Comparison of ENCODE assay signal across 6 cellular contexts in the genomic region with DNA sequence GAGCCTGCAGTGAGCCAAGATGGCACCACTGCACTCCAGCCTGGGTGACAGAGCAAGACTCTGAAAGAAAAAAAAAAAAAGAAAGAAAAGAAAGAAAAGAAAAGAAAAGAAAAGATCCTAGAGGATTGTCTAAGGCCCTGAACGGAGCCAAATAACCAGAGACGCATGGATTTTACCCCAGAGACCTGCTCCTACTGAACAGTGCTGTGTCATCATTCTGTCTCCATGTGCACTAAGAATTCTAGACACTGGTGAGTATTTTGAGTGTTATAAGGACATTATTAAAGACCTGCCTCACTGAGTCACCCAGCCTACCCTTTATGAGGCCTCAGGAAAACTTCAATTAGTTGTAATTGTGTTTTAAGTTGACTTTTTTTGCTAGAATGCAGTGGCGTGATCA.
"Had no signal": no experiment of that assay in that cellular context is flagged by ENCODE, and none has a peak within 500 bp of the region (broad histone marks: within the 10 kb centered on the region; RNA-seq: fewer than 3 reads in every experiment).

No MANE protein-coding gene starts in this region.

- H3K4me2 ChIP-seq: KMS-11 had no signal

- DNase-seq: IMR-90, KBM-7, KG1 had no signal

- H3K27ac ChIP-seq: HL-60, KMS-11 had no signal

- FAIRE-seq: HTR-8/SVneo had no signal

- H3K9ac ChIP-seq: KMS-11 had no signal
